In genomic region chr6:122459240-122459639, GRCh38 we compare ENCODE assay signal across 16 cellular contexts. TPM values are rescaled to one million over a fixed set of nuclear protein-coding genes. Genes with fewer than 3 reads are reported as not detected.
DNase-seq lines count a peak whose midpoint lies in the region; ATAC-seq and TF ChIP-seq lines count a peak whose summit lies in the region.
"Had no signal": no experiment of that assay in that cellular context is flagged by ENCODE, and none has a peak within 500 bp of the region (broad histone marks: within the 10 kb centered on the region; RNA-seq: fewer than 3 reads in every experiment).

No MANE protein-coding gene starts in this region.

- peak overlapping the region; percentile 26 for H3K27ac ChIP-seq in VCaP

- H3K9me3 Mint-ChIP-seq in activated T-cell treated with anti-CD3 and anti-CD28 coated beads, Interleukin-2, amount 50 U/mL, for 4 hours: no peaks in the 10 kb centered on the region
- H3K9me3 Mint-ChIP-seq in stimulated activated memory B cell treated with anti-CD40 and anti-IgM and Interleukin-4, amounts not matched to agents 10 μg/mL and 1 μg/mL and 100 μg/mL, for 72 hours: no peaks in the 10 kb centered on the region

- DNase-seq in activated T-cell treated with anti-CD3 and anti-CD28 coated beads, Interleukin-2, amount 50 U/mL, for 4 hours: no peak
- no peak for DNase-seq in activated T-cell treated with anti-CD3 and anti-CD28 coated beads, Interleukin-2, amount 50 U/mL, for 1 hour
- DNase-seq in fibroblast of villous mesenchyme (ENCODE audit: low read depth): peak; percentile 7
- no peak for DNase-seq in EL
- DNase-seq in NCI-H2227 treated with DMSO at 0.1 percent for 48 hours (lab: John Stamatoyannopoulos, UW): no peak
- DNase-seq: aorta; DMS 273 treated with DMSO at 0.1 percent for 48 hours; H7; NCI-H446; OCI-M1; stimulated activated CD4-positive, alpha-beta T cell treated with anti-CD3 and anti-CD28 coated beads, Interleukin-4, amount 100 ng/mL, for 1 hour had no signal

- no peak for ATAC-seq in activated T-cell treated with anti-CD3 and anti-CD28 coated beads, Interleukin-2, amount 50 U/mL, for 4 hours
- ATAC-seq in stimulated activated memory B cell treated with anti-CD40 and anti-IgM and Interleukin-4, amounts not matched to agents 10 μg/mL and 1 μg/mL and 100 μg/mL, for 72 hours: no peak
- ATAC-seq in GM21528 (IDR thresholded peaks at IDR 0.05; ENCODE audit: low FRiP score, unreplicated experiment): no peak
- ATAC-seq: sciatic nerve had no signal

- H3K27ac Mint-ChIP-seq in stimulated activated memory B cell treated with anti-CD40 and anti-IgM and Interleukin-4, amounts not matched to agents 10 μg/mL and 1 μg/mL and 100 μg/mL, for 72 hours: peak overlapping the region; percentile 32

- H3K4me1 Mint-ChIP-seq in activated T-cell treated with anti-CD3 and anti-CD28 coated beads, Interleukin-2, amount 50 U/mL, for 4 hours (ENCODE audit: low read depth): peaks cover 84% of the 10 kb centered on the region
- peaks cover 71% of the 10 kb centered on the region for H3K4me1 Mint-ChIP-seq in stimulated activated memory B cell treated with anti-CD40 and anti-IgM and Interleukin-4, amounts not matched to agents 10 μg/mL and 1 μg/mL and 100 μg/mL, for 72 hours

- H3K4me3 ChIP-seq in fibroblast of villous mesenchyme (ENCODE audit: low read depth, low read length): no peak overlapping the region
- H3K4me3 ChIP-seq: lung had no signal

- H3K27me3 Mint-ChIP-seq in activated T-cell treated with anti-CD3 and anti-CD28 coated beads, Interleukin-2, amount 50 U/mL, for 4 hours (ENCODE audit: low read depth): no peaks in the 10 kb centered on the region
- H3K27me3 Mint-ChIP-seq in stimulated activated memory B cell treated with anti-CD40 and anti-IgM and Interleukin-4, amounts not matched to agents 10 μg/mL and 1 μg/mL and 100 μg/mL, for 72 hours: no peaks in the 10 kb centered on the region

- H3K36me3 Mint-ChIP-seq in activated T-cell treated with anti-CD3 and anti-CD28 coated beads, Interleukin-2, amount 50 U/mL, for 4 hours (ENCODE audit: insufficient read depth): peaks cover 30% of the 10 kb centered on the region
- peaks cover 54% of the 10 kb centered on the region for H3K36me3 Mint-ChIP-seq in stimulated activated memory B cell treated with anti-CD40 and anti-IgM and Interleukin-4, amounts not matched to agents 10 μg/mL and 1 μg/mL and 100 μg/mL, for 72 hours

- TF ChIP-seq CTCF in VCaP (conservative IDR thresholded peaks at IDR 0.05): no peak
- no peak for TF ChIP-seq CTCF in fibroblast of villous mesenchyme (IDR thresholded peaks at IDR 0.05; ENCODE audit: insufficient read depth, low read depth, low read length)

- H3K4me3 Mint-ChIP-seq in activated T-cell treated with anti-CD3 and anti-CD28 coated beads, Interleukin-2, amount 50 U/mL, for 4 hours: peak overlapping the region; percentile 8
- no peak overlapping the region for H3K4me3 Mint-ChIP-seq in stimulated activated memory B cell treated with anti-CD40 and anti-IgM and Interleukin-4, amounts not matched to agents 10 μg/mL and 1 μg/mL and 100 μg/mL, for 72 hours

RNA-seq across cellular contexts. Expression of gene SERINC1, which starts 12.4 kb away (rescaled TPM):
- total RNA-seq in activated T-cell treated with anti-CD3 and anti-CD28 coated beads, Interleukin-2, amount 50 U/mL, for 4 hours: 10 to 100 TPM; 40.0 to 56.8 (median 46.7) TPM
- 142 and 246 TPM in 2 replicates for total RNA-seq in fibroblast of villous mesenchyme

RNA-seq across cellular contexts. Expression of gene HSF2, which starts 59.8 kb away (rescaled TPM):
- 10 to 100 TPM; 15.2 to 19.1 (median 18.0) TPM for total RNA-seq in activated T-cell treated with anti-CD3 and anti-CD28 coated beads, Interleukin-2, amount 50 U/mL, for 4 hours
- 21.3 and 36.7 TPM in 2 replicates for total RNA-seq in fibroblast of villous mesenchyme
